Comparison of ENCODE assay signal across 2 cellular contexts in the genomic region with DNA sequence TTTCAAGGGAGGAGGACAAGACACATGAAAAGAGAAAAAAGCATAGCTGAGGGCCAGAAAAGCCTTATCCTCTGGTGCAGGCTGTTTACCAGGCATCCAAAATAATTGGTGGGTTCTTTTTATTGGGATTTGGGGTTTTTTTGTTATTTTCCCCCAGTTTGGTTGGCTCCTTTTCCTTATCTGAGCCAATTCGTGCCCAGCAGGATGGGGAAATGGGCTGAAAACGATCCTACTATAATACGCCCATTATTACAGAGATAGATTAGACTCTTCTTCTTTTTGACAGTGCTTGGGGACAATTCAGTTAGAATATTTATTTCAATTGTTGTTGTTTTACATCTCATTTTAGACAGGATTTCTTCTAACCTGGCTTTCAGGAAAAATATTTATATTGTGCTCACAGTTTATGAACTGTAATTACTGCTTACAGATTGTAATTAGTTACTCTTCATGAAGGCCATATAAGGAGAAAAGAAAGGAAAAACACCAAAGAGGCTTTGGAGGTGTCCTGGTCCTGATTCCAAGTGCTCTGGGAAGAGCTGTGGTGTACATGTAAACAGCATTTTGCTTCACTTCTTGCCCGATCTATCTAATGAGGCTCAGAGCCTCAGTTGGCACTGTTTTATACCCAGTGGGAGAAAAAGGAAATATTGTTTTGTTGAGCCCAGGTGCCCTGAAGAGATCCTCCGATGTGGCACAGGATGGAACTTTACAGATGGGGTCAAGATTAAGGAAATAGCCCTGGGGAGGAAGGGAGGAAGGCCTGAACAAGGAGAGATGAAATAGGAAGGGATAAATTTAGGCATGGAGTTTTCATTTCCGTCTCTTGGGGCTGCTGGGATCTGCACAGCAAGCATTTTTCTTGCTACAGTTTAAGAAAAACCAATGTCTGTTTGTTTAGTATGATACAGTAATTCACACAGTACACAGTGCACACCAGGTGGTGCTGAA.
TF ChIP-seq lines count a peak whose summit lies in the region.

No MANE protein-coding gene starts in this region.

TF ChIP-seq in IMR-90, 13 proteins besides CTCF, POLR2A, EP300 and RAD21:
- no peak for TF ChIP-seq SMC3 (IDR thresholded peaks at IDR 0.05; ENCODE audit: low read depth, low read length)
- peak; percentile 56 for TF ChIP-seq MAFK (IDR thresholded peaks at IDR 0.05; ENCODE audit: low read depth, low read length)
- TF ChIP-seq RFX5 (IDR thresholded peaks at IDR 0.05; ENCODE audit: low read depth, low read length) = no peak
- TF ChIP-seq, protein P1, sequence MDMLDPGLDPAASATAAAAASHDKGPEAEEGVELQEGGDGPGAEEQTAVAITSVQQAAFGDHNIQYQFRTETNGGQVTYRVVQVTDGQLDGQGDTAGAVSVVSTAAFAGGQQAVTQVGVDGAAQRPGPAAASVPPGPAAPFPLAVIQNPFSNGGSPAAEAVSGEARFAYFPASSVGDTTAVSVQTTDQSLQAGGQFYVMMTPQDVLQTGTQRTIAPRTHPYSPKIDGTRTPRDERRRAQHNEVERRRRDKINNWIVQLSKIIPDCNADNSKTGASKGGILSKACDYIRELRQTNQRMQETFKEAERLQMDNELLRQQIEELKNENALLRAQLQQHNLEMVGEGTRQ (IDR thresholded peaks at IDR 0.05; ENCODE audit: low read depth, low read length) = no peak

TF ChIP-seq in WTC11, 78 proteins besides CTCF, POLR2A, EP300 and RAD21:
- TF ChIP-seq ZNF423 (CRISPR knock-in tag; IDR thresholded peaks at IDR 0.05) = no peak
- TF ChIP-seq, protein P2, sequence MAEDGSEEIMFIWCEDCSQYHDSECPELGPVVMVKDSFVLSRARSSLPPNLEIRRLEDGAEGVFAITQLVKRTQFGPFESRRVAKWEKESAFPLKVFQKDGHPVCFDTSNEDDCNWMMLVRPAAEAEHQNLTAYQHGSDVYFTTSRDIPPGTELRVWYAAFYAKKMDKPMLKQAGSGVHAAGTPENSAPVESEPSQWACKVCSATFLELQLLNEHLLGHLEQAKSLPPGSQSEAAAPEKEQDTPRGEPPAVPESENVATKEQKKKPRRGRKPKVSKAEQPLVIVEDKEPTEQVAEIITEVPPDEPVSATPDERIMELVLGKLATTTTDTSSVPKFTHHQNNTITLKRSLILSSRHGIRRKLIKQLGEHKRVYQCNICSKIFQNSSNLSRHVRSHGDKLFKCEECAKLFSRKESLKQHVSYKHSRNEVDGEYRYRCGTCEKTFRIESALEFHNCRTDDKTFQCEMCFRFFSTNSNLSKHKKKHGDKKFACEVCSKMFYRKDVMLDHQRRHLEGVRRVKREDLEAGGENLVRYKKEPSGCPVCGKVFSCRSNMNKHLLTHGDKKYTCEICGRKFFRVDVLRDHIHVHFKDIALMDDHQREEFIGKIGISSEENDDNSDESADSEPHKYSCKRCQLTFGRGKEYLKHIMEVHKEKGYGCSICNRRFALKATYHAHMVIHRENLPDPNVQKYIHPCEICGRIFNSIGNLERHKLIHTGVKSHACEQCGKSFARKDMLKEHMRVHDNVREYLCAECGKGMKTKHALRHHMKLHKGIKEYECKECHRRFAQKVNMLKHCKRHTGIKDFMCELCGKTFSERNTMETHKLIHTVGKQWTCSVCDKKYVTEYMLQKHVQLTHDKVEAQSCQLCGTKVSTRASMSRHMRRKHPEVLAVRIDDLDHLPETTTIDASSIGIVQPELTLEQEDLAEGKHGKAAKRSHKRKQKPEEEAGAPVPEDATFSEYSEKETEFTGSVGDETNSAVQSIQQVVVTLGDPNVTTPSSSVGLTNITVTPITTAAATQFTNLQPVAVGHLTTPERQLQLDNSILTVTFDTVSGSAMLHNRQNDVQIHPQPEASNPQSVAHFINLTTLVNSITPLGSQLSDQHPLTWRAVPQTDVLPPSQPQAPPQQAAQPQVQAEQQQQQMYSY (CRISPR knock-in tag; IDR thresholded peaks at IDR 0.05) = no peak
- TF ChIP-seq ZNF416 (CRISPR knock-in tag; IDR thresholded peaks at IDR 0.05) = no peak
- TF ChIP-seq, protein P1 (CRISPR knock-in tag; IDR thresholded peaks at IDR 0.05) = no peak
- TF ChIP-seq, protein P3, sequence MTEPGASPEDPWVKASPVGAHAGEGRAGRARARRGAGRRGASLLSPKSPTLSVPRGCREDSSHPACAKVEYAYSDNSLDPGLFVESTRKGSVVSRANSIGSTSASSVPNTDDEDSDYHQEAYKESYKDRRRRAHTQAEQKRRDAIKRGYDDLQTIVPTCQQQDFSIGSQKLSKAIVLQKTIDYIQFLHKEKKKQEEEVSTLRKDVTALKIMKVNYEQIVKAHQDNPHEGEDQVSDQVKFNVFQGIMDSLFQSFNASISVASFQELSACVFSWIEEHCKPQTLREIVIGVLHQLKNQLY (CRISPR knock-in tag; IDR thresholded peaks at IDR 0.05) = no peak
- TF ChIP-seq ZNF232 (CRISPR knock-in tag; IDR thresholded peaks at IDR 0.05) = no peak
- TF ChIP-seq, protein P4, sequence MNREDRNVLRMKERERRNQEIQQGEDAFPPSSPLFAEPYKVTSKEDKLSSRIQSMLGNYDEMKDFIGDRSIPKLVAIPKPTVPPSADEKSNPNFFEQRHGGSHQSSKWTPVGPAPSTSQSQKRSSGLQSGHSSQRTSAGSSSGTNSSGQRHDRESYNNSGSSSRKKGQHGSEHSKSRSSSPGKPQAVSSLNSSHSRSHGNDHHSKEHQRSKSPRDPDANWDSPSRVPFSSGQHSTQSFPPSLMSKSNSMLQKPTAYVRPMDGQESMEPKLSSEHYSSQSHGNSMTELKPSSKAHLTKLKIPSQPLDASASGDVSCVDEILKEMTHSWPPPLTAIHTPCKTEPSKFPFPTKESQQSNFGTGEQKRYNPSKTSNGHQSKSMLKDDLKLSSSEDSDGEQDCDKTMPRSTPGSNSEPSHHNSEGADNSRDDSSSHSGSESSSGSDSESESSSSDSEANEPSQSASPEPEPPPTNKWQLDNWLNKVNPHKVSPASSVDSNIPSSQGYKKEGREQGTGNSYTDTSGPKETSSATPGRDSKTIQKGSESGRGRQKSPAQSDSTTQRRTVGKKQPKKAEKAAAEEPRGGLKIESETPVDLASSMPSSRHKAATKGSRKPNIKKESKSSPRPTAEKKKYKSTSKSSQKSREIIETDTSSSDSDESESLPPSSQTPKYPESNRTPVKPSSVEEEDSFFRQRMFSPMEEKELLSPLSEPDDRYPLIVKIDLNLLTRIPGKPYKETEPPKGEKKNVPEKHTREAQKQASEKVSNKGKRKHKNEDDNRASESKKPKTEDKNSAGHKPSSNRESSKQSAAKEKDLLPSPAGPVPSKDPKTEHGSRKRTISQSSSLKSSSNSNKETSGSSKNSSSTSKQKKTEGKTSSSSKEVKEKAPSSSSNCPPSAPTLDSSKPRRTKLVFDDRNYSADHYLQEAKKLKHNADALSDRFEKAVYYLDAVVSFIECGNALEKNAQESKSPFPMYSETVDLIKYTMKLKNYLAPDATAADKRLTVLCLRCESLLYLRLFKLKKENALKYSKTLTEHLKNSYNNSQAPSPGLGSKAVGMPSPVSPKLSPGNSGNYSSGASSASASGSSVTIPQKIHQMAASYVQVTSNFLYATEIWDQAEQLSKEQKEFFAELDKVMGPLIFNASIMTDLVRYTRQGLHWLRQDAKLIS (CRISPR knock-in tag; IDR thresholded peaks at IDR 0.05; ENCODE audit: borderline replicate concordance) = no peak
- TF ChIP-seq TP53 (CRISPR knock-in tag; IDR thresholded peaks at IDR 0.05) = no peak
- no peak for TF ChIP-seq NR1H2 (CRISPR knock-in tag; IDR thresholded peaks at IDR 0.05)
- no peak for TF ChIP-seq NR2C2 (CRISPR knock-in tag; IDR thresholded peaks at IDR 0.05)
- no peak for TF ChIP-seq ZNF396 (CRISPR knock-in tag; IDR thresholded peaks at IDR 0.05; ENCODE audit: borderline replicate concordance)
- TF ChIP-seq, protein P5, sequence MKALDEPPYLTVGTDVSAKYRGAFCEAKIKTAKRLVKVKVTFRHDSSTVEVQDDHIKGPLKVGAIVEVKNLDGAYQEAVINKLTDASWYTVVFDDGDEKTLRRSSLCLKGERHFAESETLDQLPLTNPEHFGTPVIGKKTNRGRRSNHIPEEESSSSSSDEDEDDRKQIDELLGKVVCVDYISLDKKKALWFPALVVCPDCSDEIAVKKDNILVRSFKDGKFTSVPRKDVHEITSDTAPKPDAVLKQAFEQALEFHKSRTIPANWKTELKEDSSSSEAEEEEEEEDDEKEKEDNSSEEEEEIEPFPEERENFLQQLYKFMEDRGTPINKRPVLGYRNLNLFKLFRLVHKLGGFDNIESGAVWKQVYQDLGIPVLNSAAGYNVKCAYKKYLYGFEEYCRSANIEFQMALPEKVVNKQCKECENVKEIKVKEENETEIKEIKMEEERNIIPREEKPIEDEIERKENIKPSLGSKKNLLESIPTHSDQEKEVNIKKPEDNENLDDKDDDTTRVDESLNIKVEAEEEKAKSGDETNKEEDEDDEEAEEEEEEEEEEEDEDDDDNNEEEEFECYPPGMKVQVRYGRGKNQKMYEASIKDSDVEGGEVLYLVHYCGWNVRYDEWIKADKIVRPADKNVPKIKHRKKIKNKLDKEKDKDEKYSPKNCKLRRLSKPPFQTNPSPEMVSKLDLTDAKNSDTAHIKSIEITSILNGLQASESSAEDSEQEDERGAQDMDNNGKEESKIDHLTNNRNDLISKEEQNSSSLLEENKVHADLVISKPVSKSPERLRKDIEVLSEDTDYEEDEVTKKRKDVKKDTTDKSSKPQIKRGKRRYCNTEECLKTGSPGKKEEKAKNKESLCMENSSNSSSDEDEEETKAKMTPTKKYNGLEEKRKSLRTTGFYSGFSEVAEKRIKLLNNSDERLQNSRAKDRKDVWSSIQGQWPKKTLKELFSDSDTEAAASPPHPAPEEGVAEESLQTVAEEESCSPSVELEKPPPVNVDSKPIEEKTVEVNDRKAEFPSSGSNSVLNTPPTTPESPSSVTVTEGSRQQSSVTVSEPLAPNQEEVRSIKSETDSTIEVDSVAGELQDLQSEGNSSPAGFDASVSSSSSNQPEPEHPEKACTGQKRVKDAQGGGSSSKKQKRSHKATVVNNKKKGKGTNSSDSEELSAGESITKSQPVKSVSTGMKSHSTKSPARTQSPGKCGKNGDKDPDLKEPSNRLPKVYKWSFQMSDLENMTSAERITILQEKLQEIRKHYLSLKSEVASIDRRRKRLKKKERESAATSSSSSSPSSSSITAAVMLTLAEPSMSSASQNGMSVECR (CRISPR knock-in tag; IDR thresholded peaks at IDR 0.05; ENCODE audit: borderline replicate concordance) = no peak
- TF ChIP-seq SMAD4 (CRISPR knock-in tag; IDR thresholded peaks at IDR 0.05) = no peak
- TF ChIP-seq, protein P6, sequence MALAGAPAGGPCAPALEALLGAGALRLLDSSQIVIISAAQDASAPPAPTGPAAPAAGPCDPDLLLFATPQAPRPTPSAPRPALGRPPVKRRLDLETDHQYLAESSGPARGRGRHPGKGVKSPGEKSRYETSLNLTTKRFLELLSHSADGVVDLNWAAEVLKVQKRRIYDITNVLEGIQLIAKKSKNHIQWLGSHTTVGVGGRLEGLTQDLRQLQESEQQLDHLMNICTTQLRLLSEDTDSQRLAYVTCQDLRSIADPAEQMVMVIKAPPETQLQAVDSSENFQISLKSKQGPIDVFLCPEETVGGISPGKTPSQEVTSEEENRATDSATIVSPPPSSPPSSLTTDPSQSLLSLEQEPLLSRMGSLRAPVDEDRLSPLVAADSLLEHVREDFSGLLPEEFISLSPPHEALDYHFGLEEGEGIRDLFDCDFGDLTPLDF (CRISPR knock-in tag; IDR thresholded peaks at IDR 0.05) = no peak
- TF ChIP-seq, protein P7, sequence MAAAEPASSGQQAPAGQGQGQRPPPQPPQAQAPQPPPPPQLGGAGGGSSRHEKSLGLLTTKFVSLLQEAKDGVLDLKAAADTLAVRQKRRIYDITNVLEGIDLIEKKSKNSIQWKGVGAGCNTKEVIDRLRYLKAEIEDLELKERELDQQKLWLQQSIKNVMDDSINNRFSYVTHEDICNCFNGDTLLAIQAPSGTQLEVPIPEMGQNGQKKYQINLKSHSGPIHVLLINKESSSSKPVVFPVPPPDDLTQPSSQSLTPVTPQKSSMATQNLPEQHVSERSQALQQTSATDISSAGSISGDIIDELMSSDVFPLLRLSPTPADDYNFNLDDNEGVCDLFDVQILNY (CRISPR knock-in tag; IDR thresholded peaks at IDR 0.05) = no peak
- TF ChIP-seq, protein P8, sequence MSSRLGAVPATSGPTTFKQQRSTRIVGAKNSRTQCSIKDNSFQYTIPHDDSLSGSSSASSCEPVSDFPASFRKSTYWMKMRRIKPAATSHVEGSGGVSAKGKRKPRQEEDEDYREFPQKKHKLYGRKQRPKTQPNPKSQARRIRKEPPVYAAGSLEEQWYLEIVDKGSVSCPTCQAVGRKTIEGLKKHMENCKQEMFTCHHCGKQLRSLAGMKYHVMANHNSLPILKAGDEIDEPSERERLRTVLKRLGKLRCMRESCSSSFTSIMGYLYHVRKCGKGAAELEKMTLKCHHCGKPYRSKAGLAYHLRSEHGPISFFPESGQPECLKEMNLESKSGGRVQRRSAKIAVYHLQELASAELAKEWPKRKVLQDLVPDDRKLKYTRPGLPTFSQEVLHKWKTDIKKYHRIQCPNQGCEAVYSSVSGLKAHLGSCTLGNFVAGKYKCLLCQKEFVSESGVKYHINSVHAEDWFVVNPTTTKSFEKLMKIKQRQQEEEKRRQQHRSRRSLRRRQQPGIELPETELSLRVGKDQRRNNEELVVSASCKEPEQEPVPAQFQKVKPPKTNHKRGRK (CRISPR knock-in tag; IDR thresholded peaks at IDR 0.05; ENCODE audit: borderline replicate concordance) = no peak
- TF ChIP-seq, protein P9, sequence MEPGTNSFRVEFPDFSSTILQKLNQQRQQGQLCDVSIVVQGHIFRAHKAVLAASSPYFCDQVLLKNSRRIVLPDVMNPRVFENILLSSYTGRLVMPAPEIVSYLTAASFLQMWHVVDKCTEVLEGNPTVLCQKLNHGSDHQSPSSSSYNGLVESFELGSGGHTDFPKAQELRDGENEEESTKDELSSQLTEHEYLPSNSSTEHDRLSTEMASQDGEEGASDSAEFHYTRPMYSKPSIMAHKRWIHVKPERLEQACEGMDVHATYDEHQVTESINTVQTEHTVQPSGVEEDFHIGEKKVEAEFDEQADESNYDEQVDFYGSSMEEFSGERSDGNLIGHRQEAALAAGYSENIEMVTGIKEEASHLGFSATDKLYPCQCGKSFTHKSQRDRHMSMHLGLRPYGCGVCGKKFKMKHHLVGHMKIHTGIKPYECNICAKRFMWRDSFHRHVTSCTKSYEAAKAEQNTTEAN (CRISPR knock-in tag; IDR thresholded peaks at IDR 0.05) = no peak
- TF ChIP-seq GABPB1 (CRISPR knock-in tag; IDR thresholded peaks at IDR 0.05) = no peak
- no peak for TF ChIP-seq RELA (CRISPR knock-in tag; IDR thresholded peaks at IDR 0.05; ENCODE audit: borderline replicate concordance)
- TF ChIP-seq ATF1 (CRISPR knock-in tag; IDR thresholded peaks at IDR 0.05) = no peak
